Comparison of ENCODE assay signal across 8 cellular contexts in the genomic region with DNA sequence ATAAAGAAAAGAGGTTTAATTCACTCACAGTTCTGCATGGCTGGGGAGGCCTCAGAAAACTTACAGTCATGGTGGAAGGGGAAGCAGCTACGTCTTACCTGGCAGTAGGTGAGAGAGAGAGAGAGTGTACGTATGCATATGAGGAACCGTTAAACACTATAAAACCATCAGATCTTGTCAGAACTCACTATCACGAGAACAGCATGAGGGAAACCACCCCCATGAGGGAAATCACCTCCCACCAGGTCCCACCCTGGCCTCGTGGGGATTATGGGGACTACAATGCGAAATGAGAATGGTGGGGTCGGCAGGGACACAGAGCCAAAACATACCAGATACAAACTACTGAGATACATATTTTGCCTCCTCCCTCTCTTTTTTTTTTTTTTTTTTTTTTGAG.
"Had no signal": no experiment of that assay in that cellular context is flagged by ENCODE, and none has a peak within 500 bp of the region (broad histone marks: within the 10 kb centered on the region; RNA-seq: fewer than 3 reads in every experiment).

No MANE protein-coding gene starts in this region.

- H3K4me2 ChIP-seq: GM23338 had no signal

- ATAC-seq: GM23338, HCT116, HepG2 had no signal

- H3K36me3 ChIP-seq: HAP-1 had no signal

- H3K27ac ChIP-seq: HL-60 had no signal

- H3K4me1 Mint-ChIP-seq: GM23338 had no signal

- H3K4me3 Mint-ChIP-seq: GM23338, HFFc6, IgD-negative memory B cell had no signal

- H3K4me3 ChIP-seq: GM23338, HAP-1 had no signal

- DNase-seq: HFFc6, KG1 had no signal

- H3K9me3 ChIP-seq: HAP-1 had no signal

- H3K27ac Mint-ChIP-seq: GM23338, HFFc6, IgD-negative memory B cell had no signal

- H3K9me3 Mint-ChIP-seq: GM23338, HFFc6, IgD-negative memory B cell had no signal
